ENCODE assay signal across 23 cellular contexts in the genomic region with DNA sequence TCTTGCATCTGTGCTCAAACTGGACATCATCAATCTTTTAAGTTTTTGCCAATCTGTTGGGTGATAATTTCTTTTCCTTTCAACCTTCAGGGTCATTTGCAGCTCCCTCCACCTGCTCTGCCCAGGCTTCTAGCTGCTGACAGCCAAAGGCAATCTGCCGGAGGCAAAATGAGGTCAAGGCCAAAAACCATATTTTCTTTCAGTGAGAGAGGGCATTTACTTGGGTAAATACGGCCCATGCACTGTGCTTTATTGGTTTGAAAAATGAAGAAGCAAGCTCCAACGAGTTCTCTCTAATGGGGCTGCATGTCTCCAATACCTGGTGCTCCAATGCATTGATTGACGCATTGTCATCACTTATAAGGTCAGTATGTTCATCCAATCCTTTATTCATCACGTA. TPM values are rescaled to one million over a fixed set of nuclear protein-coding genes. Genes with fewer than 3 reads are reported as not detected.
DNase-seq lines count a peak whose midpoint lies in the region; ATAC-seq, FAIRE-seq and TF ChIP-seq lines count a peak whose summit lies in the region.
"Had no signal": no experiment of that assay in that cellular context is flagged by ENCODE, and none has a peak within 500 bp of the region (broad histone marks: within the 10 kb centered on the region; RNA-seq: fewer than 3 reads in every experiment).

No MANE protein-coding gene starts in this region.

- no peak overlapping the region for H3K4me3 ChIP-seq in left ventricle myocardium inferior
- H3K4me3 ChIP-seq in heart left ventricle, result no peak overlapping the region
- H3K4me3 ChIP-seq in K562, result no peak overlapping the region
- no peak overlapping the region for H3K4me3 ChIP-seq in mesenchymal stem cell (ENCODE audit: insufficient read depth in 1 of 2, low read depth in 1 of 2, low read length in 2 of 2)
- H3K4me3 ChIP-seq: A549, HAP-1 had no signal

- H3K36me3 ChIP-seq in left ventricle myocardium inferior, result no peaks in the 10 kb centered on the region
- no peaks in the 10 kb centered on the region for H3K36me3 ChIP-seq in heart left ventricle
- no peaks in the 10 kb centered on the region for H3K36me3 ChIP-seq in K562 (ENCODE audit: control insufficient read depth, insufficient read depth, low read length)
- no peaks in the 10 kb centered on the region for H3K36me3 ChIP-seq in mesenchymal stem cell (ENCODE audit: control insufficient read depth in 1 of 2, insufficient read depth in 2 of 2, low read depth in 1 of 2, low read length in 2 of 2)
- H3K36me3 ChIP-seq: HAP-1 had no signal

- no peaks in the 10 kb centered on the region for H4K20me1 ChIP-seq in K562 (replicated peaks; ENCODE audit: control insufficient read depth, insufficient read depth, low read length)

- no peak overlapping the region for H4K8ac ChIP-seq in mesenchymal stem cell (ENCODE audit: low read length)

- H3K4ac ChIP-seq in mesenchymal stem cell (ENCODE audit: low read depth in 1 of 2, low read length in 2 of 2), result no peak overlapping the region

- WGBS in heart left ventricle, 4 donors, result 59 to 69% (median 68%) methylated on average over 5 of the region's 5 CpGs
- WGBS in K562 (ENCODE audit: insufficient coverage, low coverage, missing lambda C conversion rate), result 0% methylated on average over 5 of the region's 5 CpGs
- WGBS in mesenchymal stem cell, result 67% methylated on average over 5 of the region's 5 CpGs

- H2AFZ ChIP-seq in K562 (ENCODE audit: low read depth, low read length), result no peak overlapping the region
- H2AFZ ChIP-seq in mesenchymal stem cell (ENCODE audit: low read depth, low read length), result peak overlapping the region; percentile 36

- H2BK15ac ChIP-seq in mesenchymal stem cell (ENCODE audit: low read depth, poor library complexity, severe bottlenecking), result no peak overlapping the region

- DNase-seq in left ventricle myocardium inferior (no peak), heart left ventricle (no peak), K562 (ENCODE audit: extremely low read depth in 1 of 4, low spot score in 3 of 4) (no peak), mesenchymal stem cell (no peak), AG20443 (ENCODE audit: low spot score) (no peak)
- no peak for DNase-seq in stimulated activated CD4-positive, alpha-beta T cell treated with anti-CD3 and anti-CD28 coated beads, Interleukin-12 subunit alpha, Interleukin-12 subunit beta, amount 100 ng/mL, for 4 hours
- no peak for DNase-seq in central memory CD4-positive, alpha-beta T cell
- DNase-seq: 8988T; ACHN; Calu3; CD4-positive, alpha-beta memory T cell; COR-L47; DMS53; DMS79 treated with DMSO at 0.1 percent for 48 hours; GOT3; HFFc6 had no signal

- TF ChIP-seq CTCF in left ventricle myocardium inferior (IDR thresholded peaks at IDR 0.05; ENCODE audit: borderline replicate concordance) (no peak), heart left ventricle (IDR thresholded peaks at IDR 0.05) (no peak), K562 (IDR thresholded peaks at IDR 0.05 in 2 of 3, conservative IDR thresholded peaks at IDR 0.05 in 1 of 3; ENCODE audit: insufficient read depth in 2 of 3, low read depth in 1 of 3, low read length in 3 of 3) (no peak)

- in situ Hi-C loops in K562 (cut with MboI), result no loop called here

- POLR2A ChIA-PET in K562 (lab: Yijun Ruan, JAX), result no interaction called here

- no peaks in the 10 kb centered on the region for H3K27me3 ChIP-seq in left ventricle myocardium inferior (ENCODE audit: low read depth)
- H3K27me3 ChIP-seq in heart left ventricle, result no peaks in the 10 kb centered on the region
- H3K27me3 ChIP-seq in K562 (ENCODE audit: control insufficient read depth in 2 of 2, insufficient read depth in 2 of 2, low read length in 2 of 2), result no peaks in the 10 kb centered on the region
- no peaks in the 10 kb centered on the region for H3K27me3 ChIP-seq in mesenchymal stem cell (ENCODE audit: control insufficient read depth in 1 of 2, insufficient read depth in 1 of 2, low read length in 2 of 2)

- no peak overlapping the region for H2BK12ac ChIP-seq in mesenchymal stem cell (ENCODE audit: low read length in 2 of 2)

- H3K79me2 ChIP-seq in K562 (ENCODE audit: control insufficient read depth, insufficient read depth, low read length), result no peaks in the 10 kb centered on the region

- H3K4me1 ChIP-seq in left ventricle myocardium inferior, result peaks cover 60% of the 10 kb centered on the region
- peaks cover 0 to 39% (median 0%) of the 10 kb centered on the region in 12 donors for H3K4me1 ChIP-seq in heart left ventricle
- no peaks in the 10 kb centered on the region for H3K4me1 ChIP-seq in K562 (replicated peaks in 1 of 2; ENCODE audit: control insufficient read depth in 2 of 2, insufficient read depth in 2 of 2, low read length in 2 of 2)
- H3K4me1 ChIP-seq in mesenchymal stem cell (ENCODE audit: control insufficient read depth, insufficient read depth, low read depth, low read length), result no peaks in the 10 kb centered on the region
- H3K4me1 ChIP-seq: A549, HAP-1 had no signal

- no peak for TF ChIP-seq POLR2A in heart left ventricle (IDR thresholded peaks at IDR 0.05)
- TF ChIP-seq POLR2A in K562 (conservative IDR thresholded peaks at IDR 0.05), result no peak

- TF ChIP-seq RAD21 in K562 (CRISPR knock-in tag; conservative IDR thresholded peaks at IDR 0.05 in 1 of 2, IDR thresholded peaks at IDR 0.05 in 1 of 2), result no peak

- ATAC-seq in heart left ventricle (no peak), K562 (no peak)
- ATAC-seq: A549 had no signal

- H3K9ac ChIP-seq in K562 (ENCODE audit: insufficient read depth in 1 of 2, low read depth in 2 of 2, low read length in 2 of 2) (no peak overlapping the region), mesenchymal stem cell (ENCODE audit: low read length) (no peak overlapping the region)

- TF ChIP-seq EP300 in K562 (IDR thresholded peaks at IDR 0.05; ENCODE audit: low read length), result no peak

- H2AK5ac ChIP-seq in mesenchymal stem cell (ENCODE audit: low read length, severe bottlenecking), result no peak overlapping the region

- H3K9me3 ChIP-seq in left ventricle myocardium inferior (replicated peaks), result no peaks in the 10 kb centered on the region
- H3K9me3 ChIP-seq in heart left ventricle, result no peaks in the 10 kb centered on the region
- no peaks in the 10 kb centered on the region for H3K9me3 ChIP-seq in K562 (replicated peaks; ENCODE audit: control insufficient read depth, insufficient read depth, low read depth, low read length)
- peaks cover 8% of the 10 kb centered on the region for H3K9me3 ChIP-seq in mesenchymal stem cell (ENCODE audit: control insufficient read depth, low read length)
- H3K9me3 ChIP-seq: A549, HAP-1 had no signal

- no peaks in the 10 kb centered on the region for H3K9me1 ChIP-seq in K562 (ENCODE audit: control insufficient read depth, insufficient read depth, low read length)

- H4K91ac ChIP-seq in mesenchymal stem cell (ENCODE audit: low read length), result no peak overlapping the region

- intact Hi-C loops in left ventricle myocardium inferior (cut with micrococcal nuclease), result no loop called here
- intact Hi-C loops in heart left ventricle (cut with DNase I), result no loop called here
- intact Hi-C loops in K562 (cut with micrococcal nuclease), result no loop called here

- H2BK120ac ChIP-seq in mesenchymal stem cell (ENCODE audit: low read depth, low read length), result no peak overlapping the region

- CTCF ChIA-PET in K562 (lab: Yijun Ruan, JAX; ENCODE audit: low intra/inter-chr PET ratio), result no interaction called here

- no peak overlapping the region for H2BK5ac ChIP-seq in mesenchymal stem cell (ENCODE audit: low read depth, low read length, poor library complexity, severe bottlenecking)

- H3K14ac ChIP-seq in mesenchymal stem cell (ENCODE audit: low read length in 2 of 2), result no peak overlapping the region

- no peak overlapping the region for H3K18ac ChIP-seq in mesenchymal stem cell (ENCODE audit: low read depth in 1 of 2, low read length in 2 of 2)

- FAIRE-seq in K562 (lab: Jason Lieb, UNC), result no peak
- FAIRE-seq: A549, G401.6, GM12892, H54 had no signal

- peak overlapping the region; percentile 5 for H3K27ac ChIP-seq in left ventricle myocardium inferior (replicated peaks)
- H3K27ac ChIP-seq in heart left ventricle, result no peak overlapping the region
- no peak overlapping the region for H3K27ac ChIP-seq in K562 (ENCODE audit: extremely low read depth, low read depth, low read length)
- no peak overlapping the region for H3K27ac ChIP-seq in mesenchymal stem cell (ENCODE audit: low read length, poor library complexity, severe bottlenecking)
- H3K27ac ChIP-seq: A549 had no signal

- H3K79me1 ChIP-seq in mesenchymal stem cell (replicated peaks; ENCODE audit: low read length, poor library complexity, severe bottlenecking), result no peaks in the 10 kb centered on the region

- H3K4me2 ChIP-seq in K562 (ENCODE audit: insufficient read depth, low read length), result no peak overlapping the region
- H3K4me2 ChIP-seq in mesenchymal stem cell (ENCODE audit: low read length, poor library complexity, severe bottlenecking), result no peak overlapping the region
- H3K4me2 ChIP-seq: A549 had no signal

- no peak overlapping the region for H3K23ac ChIP-seq in mesenchymal stem cell (ENCODE audit: low read length in 2 of 2)

- no TSS peak for BruUV-seq in K562 (replicated peaks; lab: Mats Ljungman, UMichigan)

RNA-seq across cellular contexts. Expression of a gene that starts 23.1 kb away (rescaled TPM):
- total RNA-seq in left ventricle myocardium inferior (71.8 TPM), heart left ventricle (10 to 100 TPM; 36.9 to 68.1 (median 49.5) TPM), K562 (2014; rRNA removed) (not detected in 2 replicates), K562 (2014; rRNA removed; fragmentation: Illumina TruSeq; extraction: Trizol) (not detected in 2 replicates), K562 (2015; rRNA removed; fragmentation: Illumina TruSeq; extraction: Trizol) (not detected in 2 replicates), K562 (2021) (not detected in 2 replicates)
- polyA plus RNA-seq in heart left ventricle (10 to 100 TPM; 13.4 to 15.5 TPM), K562 (2011; rRNA removed) (not detected in 2 replicates), K562 (2014; fragmentation: Illumina TruSeq; extraction: Trizol) (not detected in 2 replicates), K562 (2014; fragmentation: Nextera tagmentation; extraction: Ambion mirVana) (under 1 TPM in 1 of 2 experiments, not detected in 1; 0.03 TPM), K562 (2014; rRNA removed) (not detected in 2 replicates)
- total RNA-seq in K562 (2011; cell fraction: chromatin; rRNA removed; ENCODE audit: low replicate concordance), result not detected in 2 replicates
- total RNA-seq in K562 (2011; cell fraction: nucleolus; rRNA removed), result not detected in 2 replicates
- total RNA-seq in K562 (2011; cell fraction: nucleoplasm; rRNA removed), result not detected in 2 replicates
- polyA plus RNA-seq in K562 (2011; cell fraction: cytosol; rRNA removed), result not detected in 2 replicates
- polyA plus RNA-seq in K562 (2011; cell fraction: nucleus; rRNA removed), result not detected in 2 replicates
- polyA plus RNA-seq in K562 (2012), result 0.04 and 0.06 TPM in 2 replicates
- not detected in 2 replicates for polyA minus RNA-seq in K562 (2011; rRNA and poly(A)+ RNA removed)
- polyA minus RNA-seq in K562 (2011; cell fraction: cytosol; rRNA and poly(A)+ RNA removed), result not detected in 2 replicates
- polyA minus RNA-seq in K562 (2011; cell fraction: nucleus; rRNA and poly(A)+ RNA removed), result not detected in 2 replicates
- not detected for polyA plus RNA-seq in mesenchymal stem cell (2013, experiment 1 of 2)
- polyA plus RNA-seq in mesenchymal stem cell (2013, experiment 2 of 2), result not detected
- total RNA-seq: Calu3; CD4-positive, alpha-beta memory T cell; Daoy; HFFc6 had no signal
- polyA plus RNA-seq: A549; BJ; CD4-positive, alpha-beta memory T cell had no signal

Comparison
In these comparisons a context has a peak if more than half of its experiments do, and no peak if none do; other contexts are left out.
1. RNA of a gene that starts 23.1 kb away (total RNA-seq): 71.8 TPM in left ventricle myocardium inferior (single experiment) and 36.9 to 68.1 TPM in heart left ventricle; not detected in K562; every median in the first group is over 10 times any median in the second.